ENCODE assay signal across 12 cellular contexts in genomic region chr2:40403233-40403841, GRCh38. TPM values are rescaled to one million over a fixed set of nuclear protein-coding genes. Genes with fewer than 3 reads are reported as not detected.
DNase-seq lines count a peak whose midpoint lies in the region; ATAC-seq and TF ChIP-seq lines count a peak whose summit lies in the region.
"Had no signal": no experiment of that assay in that cellular context is flagged by ENCODE, and none has a peak within 500 bp of the region (broad histone marks: within the 10 kb centered on the region; RNA-seq: fewer than 3 reads in every experiment).

No MANE protein-coding gene starts in this region.

- H3K4me3 ChIP-seq in adipocyte (ENCODE audit: low read length) (no peak overlapping the region), skeletal muscle tissue (ENCODE audit: low read length in 3 of 3) (no peak overlapping the region)
- H3K4me3 ChIP-seq: neural progenitor cell had no signal

- H3K27me3 ChIP-seq in adipocyte (replicated peaks; ENCODE audit: control insufficient read depth, insufficient read depth, low read length) (no peaks in the 10 kb centered on the region), foreskin keratinocyte (no peaks in the 10 kb centered on the region), skeletal muscle tissue (ENCODE audit: control insufficient read depth in 3 of 3, insufficient read depth in 3 of 3, low read length in 3 of 3) (no peaks in the 10 kb centered on the region)
- H3K27me3 ChIP-seq: neural progenitor cell had no signal

- H3K36me3 ChIP-seq in adipocyte (ENCODE audit: control insufficient read depth, insufficient read depth, low read length, severe bottlenecking) (no peaks in the 10 kb centered on the region), skeletal muscle tissue (ENCODE audit: control insufficient read depth in 3 of 3, insufficient read depth in 3 of 3, low read length in 3 of 3) (no peaks in the 10 kb centered on the region)
- H3K36me3 ChIP-seq: neural progenitor cell had no signal

- H3K27ac ChIP-seq in foreskin keratinocyte = no peak overlapping the region
- peak overlapping the region; percentile 33 for H3K27ac ChIP-seq in skeletal muscle tissue (ENCODE audit: low read depth, low read length)
- H3K27ac ChIP-seq: neural progenitor cell had no signal

- no peaks in the 10 kb centered on the region for H3K9me3 ChIP-seq in adipocyte (ENCODE audit: control insufficient read depth, low read length)
- no peaks in the 10 kb centered on the region for H3K9me3 ChIP-seq in skeletal muscle tissue (ENCODE audit: control insufficient read depth in 3 of 3, low read length in 3 of 3)

- ATAC-seq in foreskin keratinocyte (peak; percentile 87), HG03439 (IDR thresholded peaks at IDR 0.05; ENCODE audit: unreplicated experiment) (no peak), HG02642 (IDR thresholded peaks at IDR 0.05; ENCODE audit: poor library complexity, unreplicated experiment) (no peak)

- H3K4me1 ChIP-seq in adipocyte (ENCODE audit: control insufficient read depth, insufficient read depth, low read length) = peaks cover 51% of the 10 kb centered on the region
- H3K4me1 ChIP-seq in foreskin keratinocyte = peaks cover 31% of the 10 kb centered on the region
- peaks cover 3 to 5% (median 5%) of the 10 kb centered on the region in 3 donors for H3K4me1 ChIP-seq in skeletal muscle tissue (ENCODE audit: control insufficient read depth in 3 of 3, insufficient read depth in 3 of 3, low read length in 3 of 3)
- H3K4me1 ChIP-seq: neural progenitor cell had no signal

- DNase-seq in GM03348 (ENCODE audit: low spot score) (peak; percentile 70), adipocyte (ENCODE audit: low read depth) (peak; percentile 83), foreskin keratinocyte (peak; percentile 87 to 94), NCI-H1092 treated with DMSO at 0.1 percent for 48 hours (lab: John Stamatoyannopoulos, UW) (no peak)
- DNase-seq in activated CD8-positive, alpha-beta memory T cell treated with anti-CD3 and anti-CD28 coated beads for 24 hours = no peak
- DNase-seq: activated T-cell treated with anti-CD3 and anti-CD28 coated beads, Interleukin-2, amount 50 U/mL, for 24 hours; NCI-H146; stimulated activated CD4-positive, alpha-beta T cell treated with anti-CD3 and anti-CD28 coated beads, Interleukin-2, amount 100 ng/mL, for 48 hours had no signal

- TF ChIP-seq CTCF in foreskin keratinocyte (conservative IDR thresholded peaks at IDR 0.05) = no peak

- H3K9ac ChIP-seq in adipocyte (ENCODE audit: low read length) = peak overlapping the region; percentile 31
- H3K9ac ChIP-seq in skeletal muscle tissue (ENCODE audit: low read depth in 1 of 3, low read length in 3 of 3) = no peak overlapping the region
- H3K9ac ChIP-seq: neural progenitor cell had no signal

RNA-seq across cellular contexts. Expression of gene SLC8A1, which starts 48.6 kb away (rescaled TPM):
- total RNA-seq in foreskin keratinocyte = 19.9 and 20.4 TPM in 2 replicates
- 0.64 and 0.96 TPM in 2 replicates for polyA plus RNA-seq in foreskin keratinocyte
- 45.9 TPM for total RNA-seq in skeletal muscle tissue

Comparison
In these comparisons a context has a peak if more than half of its experiments do, and no peak if none do; other contexts are left out.
1. DNase-seq: peak in GM03348 (single experiment), adipocyte (single experiment) and foreskin keratinocyte (2 of 2); none in activated CD8-positive, alpha-beta memory T cell treated with anti-CD3 and anti-CD28 coated beads for 24 hours (single experiment) and NCI-H1092 treated with DMSO at 0.1 percent for 48 hours (single experiment).